20 cellular contexts compared by ENCODE assay signal in the genomic region with DNA sequence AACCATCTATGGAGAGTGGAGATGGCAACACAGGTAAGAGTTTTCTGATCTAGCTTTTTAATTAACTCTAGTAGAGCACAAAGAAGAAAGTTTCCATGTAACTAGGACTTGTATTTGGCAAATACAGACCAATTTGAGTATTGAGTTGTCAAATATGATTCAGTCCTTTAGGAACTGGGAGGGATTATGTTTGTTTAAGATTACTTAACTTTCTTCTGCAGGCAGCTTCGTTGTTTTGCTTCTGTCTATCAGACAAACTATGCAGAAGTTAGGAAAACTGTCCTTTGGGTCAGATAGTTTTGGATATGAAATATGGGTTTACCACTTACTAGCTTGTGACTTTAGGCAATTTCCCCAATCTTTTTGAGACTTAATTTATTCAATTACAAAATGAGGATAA.
DNase-seq lines count a peak whose midpoint lies in the region; ATAC-seq and TF ChIP-seq lines count a peak whose summit lies in the region.
"Had no signal": no experiment of that assay in that cellular context is flagged by ENCODE, and none has a peak within 500 bp of the region (broad histone marks: within the 10 kb centered on the region; RNA-seq: fewer than 3 reads in every experiment).

No MANE protein-coding gene starts in this region.

- H3K27me3 ChIP-seq in breast epithelium (no peaks in the 10 kb centered on the region), adipocyte (replicated peaks; ENCODE audit: control insufficient read depth, insufficient read depth, low read length) (no peaks in the 10 kb centered on the region), transverse colon (no peaks in the 10 kb centered on the region)
- H3K27me3 ChIP-seq: SJCRH30, thyroid gland had no signal

- no TSS peak for BruUV-seq in MCF 10A (replicated peaks; lab: Mats Ljungman, UMichigan)

- ATAC-seq in GM21737 (IDR thresholded peaks at IDR 0.05; ENCODE audit: unreplicated experiment): no peak
- ATAC-seq: mucosa of descending colon, sciatic nerve had no signal

- H3K36me3 ChIP-seq in breast epithelium: no peaks in the 10 kb centered on the region
- H3K36me3 ChIP-seq in adipocyte (ENCODE audit: control insufficient read depth, insufficient read depth, low read length, severe bottlenecking): peaks cover 1% of the 10 kb centered on the region
- H3K36me3 ChIP-seq in transverse colon: no peaks in the 10 kb centered on the region
- H3K36me3 ChIP-seq: thyroid gland had no signal

- in situ Hi-C loops in transverse colon (cut with MboI; ENCODE audit: low pct_ligation_motif_present in 1 of 4, low pct_unique_long_range_greater_than_20kb in 1 of 4, low sequenced_read_pairs in 3 of 4): no loop called here

- no peak overlapping the region for H3K9ac ChIP-seq in adipocyte (ENCODE audit: low read length)
- H3K9ac ChIP-seq: KMS-11 had no signal

- H3K4me3 Mint-ChIP-seq in MCF 10A (ENCODE audit: unreplicated experiment): no peak overlapping the region
- H3K4me3 Mint-ChIP-seq: activated CD4-positive, alpha-beta T cell treated with anti-CD3 and anti-CD28 coated beads, Interleukin-2, amount 10 ng/mL, durations not matched to agents 7 days and 5 days had no signal

- H3K4me3 ChIP-seq in breast epithelium: no peak overlapping the region
- no peak overlapping the region for H3K4me3 ChIP-seq in adipocyte (ENCODE audit: low read length)
- H3K4me3 ChIP-seq in fibroblast of pulmonary artery (replicated peaks; ENCODE audit: low read depth, low read length): no peak overlapping the region
- no peak overlapping the region for H3K4me3 ChIP-seq in transverse colon
- H3K4me3 ChIP-seq: mucosa of descending colon, SJCRH30, thyroid gland had no signal

- H3K27me3 Mint-ChIP-seq in MCF 10A (ENCODE audit: insufficient read depth, unreplicated experiment): no peaks in the 10 kb centered on the region
- H3K27me3 Mint-ChIP-seq: activated CD4-positive, alpha-beta T cell treated with anti-CD3 and anti-CD28 coated beads, Interleukin-2, amount 10 ng/mL, durations not matched to agents 7 days and 5 days had no signal

- intact Hi-C loops in MCF 10A (cut with micrococcal nuclease) (no loop called here), breast epithelium (cut with DNase I; ENCODE audit: low total_unique reads) (no loop called here), transverse colon (cut with DNase I; ENCODE audit: low total_unique reads) (no loop called here)

- H3K9me3 Mint-ChIP-seq in MCF 10A (ENCODE audit: unreplicated experiment): peaks cover 6% of the 10 kb centered on the region

- H3K27ac Mint-ChIP-seq in MCF 10A (ENCODE audit: low read depth, unreplicated experiment): no peak overlapping the region
- H3K27ac Mint-ChIP-seq: activated CD4-positive, alpha-beta T cell treated with anti-CD3 and anti-CD28 coated beads, Interleukin-2, amount 10 ng/mL, durations not matched to agents 7 days and 5 days; activated naive CD4-positive, alpha-beta T cell treated with anti-CD3 and anti-CD28 coated beads, Interleukin-2, amount 50 U/mL, for 72 hours had no signal

- DNase-seq in MCF 10A (ENCODE audit: unreplicated experiment) (peak; percentile 31), breast epithelium (ENCODE audit: low spot score in 2 of 2) (no peak), adipocyte (ENCODE audit: low read depth) (peak; percentile 51), fibroblast of pulmonary artery (ENCODE audit: low read depth) (peak; percentile 40), GDM1 (lab: John Stamatoyannopoulos, UW) (no peak), transverse colon (no peak)
- DNase-seq in stimulated activated naive CD4-positive, alpha-beta T cell (lab: John Stamatoyannopoulos, UW): no peak
- DNase-seq: 8988T; activated CD4-positive, alpha-beta T cell treated with anti-CD3 and anti-CD28 coated beads, Interleukin-2, amount 10 ng/mL, durations not matched to agents 7 days and 5 days; caudate nucleus; mucosa of descending colon; NCI-H146; NCI-H226; SJCRH30; stimulated activated CD4-positive, alpha-beta T cell treated with anti-CD3 and anti-CD28 coated beads, Interleukin-2, amount 100 ng/mL, for 24 hours; thyroid gland had no signal

- POLR2A ChIA-PET in MCF 10A (lab: Yijun Ruan, JAX): interaction anchor here (0.8 kb wide), 1 partner anchor 11 kb away, joined by 3 read pairs; no protein-coding TSS in a partner anchor

- TF ChIP-seq POLR2A in breast epithelium (IDR thresholded peaks at IDR 0.05) (no peak), transverse colon (IDR thresholded peaks at IDR 0.05) (no peak)

- TF ChIP-seq EP300 in transverse colon (IDR thresholded peaks at IDR 0.05; ENCODE audit: low read depth): no peak

- H3K4me1 ChIP-seq in breast epithelium (no peaks in the 10 kb centered on the region), adipocyte (ENCODE audit: control insufficient read depth, insufficient read depth, low read length) (peaks cover 7% of the 10 kb centered on the region), transverse colon (peaks cover 0 to 25% (median 7%) of the 10 kb centered on the region in 4 donors)
- H3K4me1 ChIP-seq: SJCRH30, thyroid gland had no signal

- TF ChIP-seq CTCF in MCF 10A (IDR thresholded peaks at IDR 0.05; ENCODE audit: unreplicated experiment): no peak
- no peak for TF ChIP-seq CTCF in breast epithelium (IDR thresholded peaks at IDR 0.05)
- no peak for TF ChIP-seq CTCF in fibroblast of pulmonary artery (IDR thresholded peaks at IDR 0.05; ENCODE audit: low read length, missing control alignments)
- TF ChIP-seq CTCF in transverse colon (IDR thresholded peaks at IDR 0.05): no peak

- H3K4me1 Mint-ChIP-seq in MCF 10A (ENCODE audit: insufficient read depth, unreplicated experiment): peaks cover 12% of the 10 kb centered on the region

- WGBS in transverse colon (ENCODE audit: low coverage in 1 of 2), 2 donors: 27% methylated on average over 1 of the region's 1 CpG

- CTCF ChIA-PET in MCF 10A (lab: Yijun Ruan, JAX): interaction anchor here (3.0 to 3.1 kb wide), 2 partner anchors 10 to 113 kb away, joined by 12 to 17 read pairs; a partner anchor contains a TSS

- H3K27ac ChIP-seq in breast epithelium (no peak overlapping the region), transverse colon (no peak overlapping the region)
- H3K27ac ChIP-seq: KMS-11, SJCRH30, thyroid gland had no signal

- peaks cover 7% of the 10 kb centered on the region for H3K36me3 Mint-ChIP-seq in MCF 10A (ENCODE audit: insufficient read depth, unreplicated experiment)

- H3K9me3 ChIP-seq in breast epithelium (peaks cover 0 to 11% of the 10 kb centered on the region in 2 donors), adipocyte (ENCODE audit: control insufficient read depth, low read length) (peaks cover 2% of the 10 kb centered on the region), transverse colon (peaks cover 0 to 2% of the 10 kb centered on the region in 2 donors)
- H3K9me3 ChIP-seq: SJCRH30, thyroid gland had no signal

Comparison
In these comparisons a context has a peak if more than half of its experiments do, and no peak if none do; other contexts are left out.
1. DNase-seq: peak in MCF 10A (single experiment), adipocyte (single experiment) and fibroblast of pulmonary artery (single experiment); none in breast epithelium (0 of 2), stimulated activated naive CD4-positive, alpha-beta T cell (0 of 6), GDM1 (single experiment) and transverse colon (single experiment).